Comparison of ENCODE assay signal across 21 cellular contexts in genomic region chr7:142616121-142616643, GRCh38.
DNase-seq lines count a peak whose midpoint lies in the region; ATAC-seq and TF ChIP-seq lines count a peak whose summit lies in the region.
"Had no signal": no experiment of that assay in that cellular context is flagged by ENCODE, and none has a peak within 500 bp of the region (broad histone marks: within the 10 kb centered on the region; RNA-seq: fewer than 3 reads in every experiment).

No MANE protein-coding gene starts in this region.

- peak overlapping the region; percentile 67 for H3K4me3 Mint-ChIP-seq in activated naive CD4-positive, alpha-beta T cell treated with anti-CD3 and anti-CD28 coated beads for 36 hours
- peak overlapping the region; percentile 70 for H3K4me3 Mint-ChIP-seq in activated naive CD8-positive, alpha-beta T cell
- H3K4me3 Mint-ChIP-seq in stimulated activated effector memory CD8-positive, alpha-beta T cell treated with anti-CD3 and anti-CD28 coated beads, Interleukin-12 subunit alpha, Interleukin-12 subunit beta, amount 100 ng/mL, for 72 hours: peak overlapping the region; percentile 13
- H3K4me3 Mint-ChIP-seq: nephron had no signal

- H3K36me3 ChIP-seq in IMR-90 (ENCODE audit: control insufficient read depth, insufficient read depth, low read length): no peaks in the 10 kb centered on the region
- H3K36me3 ChIP-seq: gastrocnemius medialis, pancreas, WERI-Rb-1 had no signal

- dilution Hi-C loops in IMR-90 (cut with HindIII; ENCODE audit: low sequenced_read_pairs, unreplicated experiment): no loop called here

- CTCF ChIA-PET in activated naive CD4-positive, alpha-beta T cell treated with anti-CD3 and anti-CD28 coated beads for 36 hours (lab: Charles Lee): interaction anchor here (0.9 to 1.3 kb wide), 3 partner anchors 8 to 182 kb away, joined by 3 to 5 read pairs (median 3); no protein-coding TSS in a partner anchor
- CTCF ChIA-PET in IMR-90 (lab: Yijun Ruan, JAX): no interaction called here

- no peaks in the 10 kb centered on the region for H3K9me3 Mint-ChIP-seq in activated naive CD4-positive, alpha-beta T cell treated with anti-CD3 and anti-CD28 coated beads for 36 hours
- H3K9me3 Mint-ChIP-seq in activated naive CD8-positive, alpha-beta T cell (ENCODE audit: low read depth): no peaks in the 10 kb centered on the region
- no peaks in the 10 kb centered on the region for H3K9me3 Mint-ChIP-seq in stimulated activated effector memory CD8-positive, alpha-beta T cell treated with anti-CD3 and anti-CD28 coated beads, Interleukin-12 subunit alpha, Interleukin-12 subunit beta, amount 100 ng/mL, for 72 hours
- H3K9me3 Mint-ChIP-seq: nephron had no signal

- WGBS in IMR-90 (ENCODE audit: extremely low coverage in 2 of 2, insufficient read length in 1 of 2), 2 experiments: 67% methylated on average over 1 of the region's 11 CpGs; no CpG with 5 or more reads in 1 of the 2 experiments

- no peak for DNase-seq in activated naive CD4-positive, alpha-beta T cell treated with anti-CD3 and anti-CD28 coated beads for 36 hours
- no peak for DNase-seq in activated naive CD4-positive, alpha-beta T cell treated with Interleukin-2 at 50 U/mL for 16 hours
- no peak for DNase-seq in IMR-90
- DNase-seq in stimulated activated effector memory CD8-positive, alpha-beta T cell treated with anti-CD3 and anti-CD28 coated beads, Interleukin-12 subunit alpha, Interleukin-12 subunit beta, amount 100 ng/mL, for 72 hours (ENCODE audit: low spot score in 2 of 2): no peak
- DNase-seq in AML-193 (lab: John Stamatoyannopoulos, UW): no peak
- DNase-seq: anterior cingulate cortex, gastrocnemius medialis, hypothalamus, left ventricle myocardium superior, midbrain, NCI-H2081 treated with DMSO at 0.1 percent for 48 hours, NCI-H446, NCI-H82, pancreas, testis, WERI-Rb-1 had no signal

- no peak overlapping the region for H3K56ac ChIP-seq in IMR-90 (ENCODE audit: extremely low read depth, insufficient read depth, low read length)

- H3K79me1 ChIP-seq in IMR-90 (ENCODE audit: low read depth in 1 of 2, low read length in 2 of 2): no peaks in the 10 kb centered on the region

- no peak overlapping the region for H2BK5ac ChIP-seq in IMR-90 (ENCODE audit: low read depth, low read length, poor library complexity, severe bottlenecking)

- no peak for TF ChIP-seq RAD21 in IMR-90 (IDR thresholded peaks at IDR 0.05; ENCODE audit: low read length)

- H4K8ac ChIP-seq in IMR-90 (ENCODE audit: low read depth in 2 of 2, low read length in 2 of 2): no peak overlapping the region

- TF ChIP-seq POLR2A in IMR-90 (IDR thresholded peaks at IDR 0.05; ENCODE audit: low read depth, low read length): no peak

- no peak for TF ChIP-seq CTCF in IMR-90 (conservative IDR thresholded peaks at IDR 0.05; ENCODE audit: low read depth, low read length)

- in situ Hi-C loops in IMR-90 (cut with MboI; ENCODE audit: low sequenced_read_pairs): no loop called here

- H3K23ac ChIP-seq in IMR-90 (ENCODE audit: low read depth, low read length): no peak overlapping the region

- H2BK15ac ChIP-seq in IMR-90 (ENCODE audit: low read depth, low read length): no peak overlapping the region; the same call in 2 of the 3 replicates

- no peak overlapping the region for H4K5ac ChIP-seq in IMR-90 (ENCODE audit: low read depth, low read length)

- BruUV-seq in IMR-90 (replicated peaks; lab: Mats Ljungman, UMichigan): no TSS peak

- H4K20me1 ChIP-seq in IMR-90 (ENCODE audit: insufficient read depth, low read length): no peaks in the 10 kb centered on the region

- H3K9me3 ChIP-seq in IMR-90 (ENCODE audit: control insufficient read depth, insufficient read depth, low read length): no peaks in the 10 kb centered on the region
- H3K9me3 ChIP-seq: gastrocnemius medialis, pancreas, testis had no signal

- no peak overlapping the region for H3K4ac ChIP-seq in IMR-90 (ENCODE audit: low read depth, low read length)

- no peak overlapping the region for H2BK120ac ChIP-seq in IMR-90 (ENCODE audit: low read depth, low read length)

- H3K4me2 ChIP-seq in IMR-90 (ENCODE audit: low read depth, low read length): no peak overlapping the region
- H3K4me2 ChIP-seq: smooth muscle cell had no signal

- peaks cover 3% of the 10 kb centered on the region; the same call in 1 of the 2 replicates for H3K4me1 ChIP-seq in IMR-90 (ENCODE audit: control insufficient read depth, insufficient read depth, low read length)
- H3K4me1 ChIP-seq: gastrocnemius medialis, pancreas had no signal

- H4K91ac ChIP-seq in IMR-90 (ENCODE audit: insufficient read depth, low read depth, low read length): no peak overlapping the region

- no peak overlapping the region for H3K4me3 ChIP-seq in IMR-90 (ENCODE audit: insufficient read depth, low read depth, low read length)
- H3K4me3 ChIP-seq: gastrocnemius medialis, pancreas, smooth muscle cell, testis had no signal

- H2AFZ ChIP-seq in IMR-90 (replicated peaks; ENCODE audit: low read length, poor library complexity): peak overlapping the region; percentile 48

- H3K4me1 Mint-ChIP-seq in activated naive CD4-positive, alpha-beta T cell treated with anti-CD3 and anti-CD28 coated beads for 36 hours (ENCODE audit: low read depth): peaks cover 28% of the 10 kb centered on the region
- H3K4me1 Mint-ChIP-seq in activated naive CD8-positive, alpha-beta T cell (ENCODE audit: low read depth): peaks cover 6% of the 10 kb centered on the region
- no peaks in the 10 kb centered on the region for H3K4me1 Mint-ChIP-seq in stimulated activated effector memory CD8-positive, alpha-beta T cell treated with anti-CD3 and anti-CD28 coated beads, Interleukin-12 subunit alpha, Interleukin-12 subunit beta, amount 100 ng/mL, for 72 hours
- H3K4me1 Mint-ChIP-seq: nephron had no signal

- no peak overlapping the region for H3K27ac ChIP-seq in IMR-90 (ENCODE audit: insufficient read depth, low read length)
- H3K27ac ChIP-seq: gastrocnemius medialis, pancreas, RWPE1, testis, WERI-Rb-1 had no signal

- peak overlapping the region; percentile 82 for H3K27ac Mint-ChIP-seq in activated naive CD4-positive, alpha-beta T cell treated with anti-CD3 and anti-CD28 coated beads for 36 hours
- H3K27ac Mint-ChIP-seq in activated naive CD8-positive, alpha-beta T cell: peak overlapping the region; percentile 76
- H3K27ac Mint-ChIP-seq in stimulated activated effector memory CD8-positive, alpha-beta T cell treated with anti-CD3 and anti-CD28 coated beads, Interleukin-12 subunit alpha, Interleukin-12 subunit beta, amount 100 ng/mL, for 72 hours: no peak overlapping the region
- H3K27ac Mint-ChIP-seq: nephron had no signal

- H3K9ac ChIP-seq in IMR-90 (ENCODE audit: low read depth, low read length): no peak overlapping the region

- H3K14ac ChIP-seq in IMR-90 (replicated peaks; ENCODE audit: low read depth, low read length): no peak overlapping the region

- H3K9me1 ChIP-seq in IMR-90 (ENCODE audit: insufficient read depth, low read length): no peaks in the 10 kb centered on the region

- ATAC-seq in IMR-90 (ENCODE audit: low read depth) (no peak), HG03175 (IDR thresholded peaks at IDR 0.05; ENCODE audit: unreplicated experiment) (no peak)
- ATAC-seq in stimulated activated effector memory CD8-positive, alpha-beta T cell treated with anti-CD3 and anti-CD28 coated beads, Interleukin-12 subunit alpha, Interleukin-12 subunit beta, amount 100 ng/mL, for 72 hours: no peak
- ATAC-seq: gastrocnemius medialis, left ventricle myocardium superior, pancreas had no signal

- H2AK9ac ChIP-seq in IMR-90 (replicated peaks; ENCODE audit: low read depth, low read length, poor library complexity): no peak overlapping the region

- no peaks in the 10 kb centered on the region for H3K27me3 ChIP-seq in IMR-90 (ENCODE audit: control insufficient read depth, insufficient read depth, low read length)
- H3K27me3 ChIP-seq: gastrocnemius medialis, pancreas, testis had no signal

- H3K36me3 Mint-ChIP-seq in activated naive CD4-positive, alpha-beta T cell treated with anti-CD3 and anti-CD28 coated beads for 36 hours (ENCODE audit: low read depth): no peaks in the 10 kb centered on the region
- no peaks in the 10 kb centered on the region for H3K36me3 Mint-ChIP-seq in activated naive CD8-positive, alpha-beta T cell
- no peaks in the 10 kb centered on the region for H3K36me3 Mint-ChIP-seq in stimulated activated effector memory CD8-positive, alpha-beta T cell treated with anti-CD3 and anti-CD28 coated beads, Interleukin-12 subunit alpha, Interleukin-12 subunit beta, amount 100 ng/mL, for 72 hours

- H3K18ac ChIP-seq in IMR-90 (ENCODE audit: low read depth, low read length): no peak overlapping the region

- intact Hi-C loops in activated naive CD4-positive, alpha-beta T cell treated with anti-CD3 and anti-CD28 coated beads for 36 hours (cut with micrococcal nuclease): no loop called here
- intact Hi-C loops in IMR-90 (cut with micrococcal nuclease): no loop called here

- H2AK5ac ChIP-seq in IMR-90 (ENCODE audit: low read depth, low read length): peak overlapping the region; percentile 24; the same call in 1 of the 2 replicates

- H2BK20ac ChIP-seq in IMR-90 (ENCODE audit: low read depth, low read length): no peak overlapping the region

- H3K27me3 Mint-ChIP-seq in activated naive CD4-positive, alpha-beta T cell treated with anti-CD3 and anti-CD28 coated beads for 36 hours (ENCODE audit: low read depth): no peaks in the 10 kb centered on the region
- H3K27me3 Mint-ChIP-seq in activated naive CD8-positive, alpha-beta T cell: peaks cover 1% of the 10 kb centered on the region

- POLR2A ChIA-PET in IMR-90 (lab: Charles Lee; ENCODE audit: unreplicated experiment): no interaction called here

TF ChIP-seq in IMR-90, 13 proteins besides CTCF, POLR2A, EP300 and RAD21 (continues in another document):
- no peak for TF ChIP-seq NFE2L2 (IDR thresholded peaks at IDR 0.05; ENCODE audit: low read depth, low read length)
- no peak for TF ChIP-seq MXI1 (IDR thresholded peaks at IDR 0.05; ENCODE audit: borderline replicate concordance, low read depth, low read length)
- no peak for TF ChIP-seq RFX5 (IDR thresholded peaks at IDR 0.05; ENCODE audit: low read depth, low read length)
- TF ChIP-seq RCOR1 (IDR thresholded peaks at IDR 0.05; ENCODE audit: insufficient replicate concordance, low read length): no peak
- TF ChIP-seq CEBPB (IDR thresholded peaks at IDR 0.05; ENCODE audit: low read depth, low read length): no peak
- no peak for TF ChIP-seq BHLHE40 (IDR thresholded peaks at IDR 0.05; ENCODE audit: low read depth, low read length)
- TF ChIP-seq FOS (IDR thresholded peaks at IDR 0.05; ENCODE audit: low read depth, low read length): no peak
- TF ChIP-seq SMC3 (IDR thresholded peaks at IDR 0.05; ENCODE audit: low read depth, low read length): no peak

Comparison
In these comparisons a context has a peak if more than half of its experiments do, and no peak if none do; other contexts are left out.
1. H3K4me3 Mint-ChIP-seq: peak in every context shown above with its lines; median percentile 70 in activated naive CD8-positive, alpha-beta T cell; 67 in activated naive CD4-positive, alpha-beta T cell treated with anti-CD3 and anti-CD28 coated beads for 36 hours; 13 in stimulated activated effector memory CD8-positive, alpha-beta T cell treated with anti-CD3 and anti-CD28 coated beads, Interleukin-12 subunit alpha, Interleukin-12 subunit beta, amount 100 ng/mL, for 72 hours.